8 cellular contexts compared by ENCODE assay signal in genomic region chr13:43074824-43075510, GRCh38. TPM values are rescaled to one million over a fixed set of nuclear protein-coding genes. Genes with fewer than 3 reads are reported as not detected.
DNase-seq lines count a peak whose midpoint lies in the region; ATAC-seq and TF ChIP-seq lines count a peak whose summit lies in the region.

No MANE protein-coding gene starts in this region.

- H3K9me3 Mint-ChIP-seq in effector memory CD8-positive, alpha-beta T cell, result no peaks in the 10 kb centered on the region
- H3K9me3 Mint-ChIP-seq in osteocyte (ENCODE audit: unreplicated experiment), result peaks cover 10% of the 10 kb centered on the region

- peak overlapping the region; percentile 37 to 67 for H3K27ac Mint-ChIP-seq in effector memory CD8-positive, alpha-beta T cell
- no peak overlapping the region for H3K27ac Mint-ChIP-seq in osteocyte (ENCODE audit: unreplicated experiment)

- H3K4me3 Mint-ChIP-seq in effector memory CD8-positive, alpha-beta T cell, result peak overlapping the region; percentile 43 to 60
- H3K4me3 Mint-ChIP-seq in osteocyte (ENCODE audit: unreplicated experiment), result no peak overlapping the region

- peak; percentile 74 for ATAC-seq in GM18858 (IDR thresholded peaks at IDR 0.05; ENCODE audit: unreplicated experiment)
- ATAC-seq in GM21447 (IDR thresholded peaks at IDR 0.05; ENCODE audit: unreplicated experiment), result peak; percentile 63
- ATAC-seq in HG03175 (IDR thresholded peaks at IDR 0.05; ENCODE audit: unreplicated experiment), result peak; percentile 84
- peak; percentile 47 for ATAC-seq in effector memory CD8-positive, alpha-beta T cell (replicated peaks)

- DNase-seq in effector memory CD8-positive, alpha-beta T cell, result no peak
- DNase-seq in NCI-H2107 (lab: John Stamatoyannopoulos, UW) (no peak), NCI-H2196 (lab: John Stamatoyannopoulos, UW; ENCODE audit: unreplicated experiment) (no peak), osteocyte (ENCODE audit: extremely low spot score, unreplicated experiment) (no peak)
- no peak for DNase-seq in stimulated activated CD4-positive, alpha-beta T cell treated with anti-CD3 and anti-CD28 coated beads, Interleukin-4, amount 100 ng/mL, for 4 hours

- peaks cover 6 to 22% of the 10 kb centered on the region in 2 donors for H3K4me1 Mint-ChIP-seq in effector memory CD8-positive, alpha-beta T cell (ENCODE audit: low read depth in 2 of 2)
- peaks cover 35% of the 10 kb centered on the region for H3K4me1 Mint-ChIP-seq in osteocyte (ENCODE audit: unreplicated experiment)

- no peaks in the 10 kb centered on the region for H3K27me3 Mint-ChIP-seq in effector memory CD8-positive, alpha-beta T cell
- no peaks in the 10 kb centered on the region for H3K27me3 Mint-ChIP-seq in osteocyte (ENCODE audit: unreplicated experiment)

- TF ChIP-seq CTCF in osteocyte (IDR thresholded peaks at IDR 0.05), result no peak

- peaks cover 13% of the 10 kb centered on the region for H3K36me3 Mint-ChIP-seq in effector memory CD8-positive, alpha-beta T cell (ENCODE audit: insufficient read depth)
- H3K36me3 Mint-ChIP-seq in osteocyte (ENCODE audit: unreplicated experiment), result peaks cover 24% of the 10 kb centered on the region

RNA-seq across cellular contexts. Expression of gene DNAJC15, which starts 51.6 kb away (rescaled TPM):
- 22.5 and 24.5 TPM in 2 replicates for total RNA-seq in osteocyte
